In the genomic region with DNA sequence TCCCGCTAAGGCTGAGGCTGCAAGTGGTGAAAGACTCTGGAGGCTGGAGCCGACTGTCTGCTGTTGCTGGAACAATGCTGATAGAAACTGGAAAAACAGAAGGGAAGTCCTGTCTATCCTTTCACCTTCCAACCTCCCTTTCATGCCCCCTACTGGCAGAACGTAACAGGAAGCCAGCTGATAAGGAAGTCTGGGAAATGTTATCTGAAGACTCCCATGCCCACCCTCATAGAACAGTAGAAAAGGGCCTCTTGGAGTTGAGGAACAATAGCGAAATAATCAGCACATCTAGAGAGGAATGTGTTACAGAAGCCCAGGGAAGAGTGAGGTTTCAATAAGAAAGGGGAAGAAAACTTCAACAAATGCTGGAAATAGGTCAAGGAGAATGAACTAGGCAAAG, we compare ENCODE assay signal across 11 cellular contexts.
DNase-seq lines count a peak whose midpoint lies in the region; ATAC-seq and TF ChIP-seq lines count a peak whose summit lies in the region.
"Had no signal": no experiment of that assay in that cellular context is flagged by ENCODE, and none has a peak within 500 bp of the region (broad histone marks: within the 10 kb centered on the region; RNA-seq: fewer than 3 reads in every experiment).

No MANE protein-coding gene starts in this region.

- H3K27me3 Mint-ChIP-seq in endothelial cell (ENCODE audit: unreplicated experiment): peaks cover 2% of the 10 kb centered on the region
- H3K27me3 Mint-ChIP-seq: naive B cell had no signal

- H3K4me3 ChIP-seq in retinal pigment epithelial cell (ENCODE audit: low read length): no peak overlapping the region

- peaks cover 3% of the 10 kb centered on the region for H3K36me3 Mint-ChIP-seq in endothelial cell (ENCODE audit: low read depth, unreplicated experiment)
- H3K36me3 Mint-ChIP-seq: naive B cell had no signal

- peak overlapping the region; percentile 84 for H3K27ac Mint-ChIP-seq in endothelial cell (ENCODE audit: unreplicated experiment)
- H3K27ac Mint-ChIP-seq: naive B cell had no signal

- no peak overlapping the region for H3K4me3 Mint-ChIP-seq in endothelial cell (ENCODE audit: unreplicated experiment)
- H3K4me3 Mint-ChIP-seq: naive B cell had no signal

- peaks cover 38% of the 10 kb centered on the region for H3K4me1 Mint-ChIP-seq in endothelial cell (ENCODE audit: unreplicated experiment)
- H3K4me1 Mint-ChIP-seq: naive B cell had no signal

- no peaks in the 10 kb centered on the region for H3K9me3 Mint-ChIP-seq in endothelial cell (ENCODE audit: unreplicated experiment)

- DNase-seq in NCI-H748 (lab: John Stamatoyannopoulos, UW; ENCODE audit: unreplicated experiment): peak; percentile 38
- DNase-seq in NCI-H748 treated with DMSO at 0.1 percent for 48 hours (lab: John Stamatoyannopoulos, UW): no peak
- DNase-seq in M059J (ENCODE audit: low read depth): peak; percentile 9
- peak; percentile 80 for DNase-seq in endothelial cell (ENCODE audit: low spot score)
- no peak for DNase-seq in retinal pigment epithelial cell (ENCODE audit: low read depth)
- no peak for DNase-seq in cerebellum (ENCODE audit: low spot score)
- DNase-seq in NK-92 treated with Interleukin-12 subunit alpha and Interleukin-12 subunit beta, amount 100 ng/mL, for 24 hours (lab: John Stamatoyannopoulos, UW): no peak
- DNase-seq: AML-193, naive B cell, SHP77 had no signal

- TF ChIP-seq CTCF in endothelial cell (IDR thresholded peaks at IDR 0.05; ENCODE audit: unreplicated experiment): peak; percentile 66
- TF ChIP-seq CTCF in retinal pigment epithelial cell (conservative IDR thresholded peaks at IDR 0.05; ENCODE audit: low read depth, low read length): peak; percentile 37

- ATAC-seq in GM19324 (IDR thresholded peaks at IDR 0.05; ENCODE audit: low FRiP score, unreplicated experiment): no peak

Comparison
In these comparisons a context has a peak if more than half of its experiments do, and no peak if none do; other contexts are left out.
1. DNase-seq: peak in NCI-H748 (single experiment), M059J (single experiment) and endothelial cell (single experiment); none in NCI-H748 treated with DMSO at 0.1 percent for 48 hours (single experiment), retinal pigment epithelial cell (single experiment), cerebellum (single experiment) and NK-92 treated with Interleukin-12 subunit alpha and Interleukin-12 subunit beta, amount 100 ng/mL, for 24 hours (single experiment).